23 cellular contexts compared by ENCODE assay signal in genomic region chr15:64337761-64338160, GRCh38. TPM values are rescaled to one million over a fixed set of nuclear protein-coding genes. Genes with fewer than 3 reads are reported as not detected.
A peak's percentile ranks its signal among the peaks of the same experiment; 100 is the strongest.
DNase-seq lines count a peak whose midpoint lies in the region; ATAC-seq and TF ChIP-seq lines count a peak whose summit lies in the region.
"Had no signal": no experiment of that assay in that cellular context is flagged by ENCODE, and none has a peak within 500 bp of the region (broad histone marks: within the 10 kb centered on the region; RNA-seq: fewer than 3 reads in every experiment).

No MANE protein-coding gene starts in this region.

- no peak overlapping the region for H2AFZ ChIP-seq in IMR-90 (replicated peaks; ENCODE audit: low read length, poor library complexity)

- H3K4me3 Mint-ChIP-seq in T-helper 1 cell treated with Interleukin-12 subunit alpha and Interleukin-12 subunit beta and Interleukin-4 antibody, amounts not matched to agents 30 μg/mL and 1 μg/mL, for 36 hours: no peak overlapping the region
- H3K4me3 Mint-ChIP-seq in naive thymus-derived CD4-positive, alpha-beta T cell: no peak overlapping the region

- H2BK5ac ChIP-seq in IMR-90 (ENCODE audit: low read depth, low read length, poor library complexity, severe bottlenecking): no peak overlapping the region

- H3K9ac ChIP-seq in IMR-90 (ENCODE audit: low read depth, low read length): no peak overlapping the region

- intact Hi-C loops in IMR-90 (cut with micrococcal nuclease): no loop called here
- intact Hi-C loops in naive thymus-derived CD4-positive, alpha-beta T cell (cut with micrococcal nuclease): no loop called here
- intact Hi-C loops in sciatic nerve (cut with DNase I): no loop called here
- intact Hi-C loops in breast epithelium (cut with DNase I; ENCODE audit: low total_unique reads): no loop called here

- H3K27me3 Mint-ChIP-seq in T-helper 1 cell treated with Interleukin-12 subunit alpha and Interleukin-12 subunit beta and Interleukin-4 antibody, amounts not matched to agents 30 μg/mL and 1 μg/mL, for 36 hours (ENCODE audit: low read depth): no peaks in the 10 kb centered on the region
- no peaks in the 10 kb centered on the region for H3K27me3 Mint-ChIP-seq in naive thymus-derived CD4-positive, alpha-beta T cell

- CTCF ChIA-PET in IMR-90 (lab: Yijun Ruan, JAX): interaction anchor here (0.5 kb wide), 1 partner anchor 21 kb away, joined by 3 read pairs; no protein-coding TSS in a partner anchor
- CTCF ChIA-PET in naive thymus-derived CD4-positive, alpha-beta T cell (lab: Charles Lee): interaction anchor here (0.6 kb wide), 1 partner anchor 391 kb away, joined by 5 read pairs; no protein-coding TSS in a partner anchor

- H4K91ac ChIP-seq in IMR-90 (ENCODE audit: insufficient read depth, low read depth, low read length): no peak overlapping the region

- no peak overlapping the region for H2AK5ac ChIP-seq in IMR-90 (ENCODE audit: low read depth, low read length)

- dilution Hi-C loops in IMR-90 (cut with HindIII; ENCODE audit: low sequenced_read_pairs, unreplicated experiment): no loop called here

- no peak overlapping the region for H3K56ac ChIP-seq in IMR-90 (ENCODE audit: extremely low read depth, insufficient read depth, low read length)

- H3K9me3 Mint-ChIP-seq in T-helper 1 cell treated with Interleukin-12 subunit alpha and Interleukin-12 subunit beta and Interleukin-4 antibody, amounts not matched to agents 30 μg/mL and 1 μg/mL, for 36 hours: no peaks in the 10 kb centered on the region
- no peaks in the 10 kb centered on the region for H3K9me3 Mint-ChIP-seq in naive thymus-derived CD4-positive, alpha-beta T cell

- peak overlapping the region; percentile 18; the same call in 1 of the 2 replicates for H3K4me2 ChIP-seq in IMR-90 (ENCODE audit: low read depth, low read length)

- H2AK9ac ChIP-seq in IMR-90 (replicated peaks; ENCODE audit: low read depth, low read length, poor library complexity): no peak overlapping the region

- TF ChIP-seq POLR2A in IMR-90 (IDR thresholded peaks at IDR 0.05; ENCODE audit: low read depth, low read length) (no peak), breast epithelium (IDR thresholded peaks at IDR 0.05) (no peak)

- no peak overlapping the region for H3K4ac ChIP-seq in IMR-90 (ENCODE audit: low read depth, low read length)

- peaks cover 2% of the 10 kb centered on the region; the same call in 1 of the 2 replicates for H3K4me1 ChIP-seq in IMR-90 (ENCODE audit: control insufficient read depth, insufficient read depth, low read length)
- peaks cover 4 to 14% of the 10 kb centered on the region in 2 donors for H3K4me1 ChIP-seq in naive thymus-derived CD4-positive, alpha-beta T cell (ENCODE audit: control insufficient read depth in 2 of 2, insufficient read depth in 2 of 2, low read length in 2 of 2)
- H3K4me1 ChIP-seq in breast epithelium: no peaks in the 10 kb centered on the region

- H3K4me3 ChIP-seq in IMR-90 (ENCODE audit: insufficient read depth, low read depth, low read length) (no peak overlapping the region), breast epithelium (no peak overlapping the region)
- H3K4me3 ChIP-seq in naive thymus-derived CD4-positive, alpha-beta T cell (ENCODE audit: low read length): no peak overlapping the region

- peaks cover 25% of the 10 kb centered on the region for H3K4me1 Mint-ChIP-seq in T-helper 1 cell treated with Interleukin-12 subunit alpha and Interleukin-12 subunit beta and Interleukin-4 antibody, amounts not matched to agents 30 μg/mL and 1 μg/mL, for 36 hours (ENCODE audit: low read depth)
- peaks cover 6 to 45% (median 29%) of the 10 kb centered on the region in 7 donors for H3K4me1 Mint-ChIP-seq in naive thymus-derived CD4-positive, alpha-beta T cell

- no peak for DNase-seq in T-helper 1 cell
- DNase-seq in IMR-90: peak; percentile 82
- DNase-seq in dermis microvascular lymphatic vessel endothelial cell (ENCODE audit: low read depth in 2 of 2): peak; percentile 59 to 92
- no peak for DNase-seq in naive thymus-derived CD4-positive, alpha-beta T cell
- no peak for DNase-seq in sciatic nerve (ENCODE audit: low spot score)
- DNase-seq in anterior cingulate cortex (lab: John Stamatoyannopoulos, UW): no peak
- DNase-seq in breast epithelium (ENCODE audit: low spot score in 2 of 2): no peak
- DNase-seq: ACHN, C1 segment of cervical spinal cord, DMS53, GDM1, H7, Karpas-422, MV-4-11, NCI-H1105 treated with DMSO at 0.1 percent for 48 hours, NCI-H2081, NCI-H2171 treated with DMSO at 0.1 percent for 48 hours, NCI-H524 treated with DMSO at 0.1 percent for 48 hours, NCI-H82, SIG-M5 had no signal

- H3K23ac ChIP-seq in IMR-90 (ENCODE audit: low read depth, low read length): no peak overlapping the region

- no CpG with 5 or more reads among the region's 2 CpGs for WGBS in IMR-90 (ENCODE audit: extremely low coverage in 2 of 2, insufficient read length in 1 of 2), 2 experiments

- no peak for TF ChIP-seq CTCF in IMR-90 (conservative IDR thresholded peaks at IDR 0.05; ENCODE audit: low read depth, low read length)
- no peak for TF ChIP-seq CTCF in breast epithelium (IDR thresholded peaks at IDR 0.05)

- H3K27ac ChIP-seq in IMR-90 (ENCODE audit: insufficient read depth, low read length) (no peak overlapping the region), breast epithelium (no peak overlapping the region)
- H3K27ac ChIP-seq in naive thymus-derived CD4-positive, alpha-beta T cell (ENCODE audit: low read depth, low read length): no peak overlapping the region
- H3K27ac ChIP-seq: 22Rv1 had no signal

- H3K36me3 ChIP-seq in IMR-90 (ENCODE audit: control insufficient read depth, insufficient read depth, low read length) (no peaks in the 10 kb centered on the region; the same call in 1 of the 2 replicates), breast epithelium (no peaks in the 10 kb centered on the region)
- peaks cover 0 to 11% (median 0%) of the 10 kb centered on the region in 3 experiments for H3K36me3 ChIP-seq in naive thymus-derived CD4-positive, alpha-beta T cell (ENCODE audit: control insufficient read depth in 2 of 3, insufficient read depth in 3 of 3, low read length in 3 of 3)

- POLR2A ChIA-PET in IMR-90 (lab: Charles Lee; ENCODE audit: unreplicated experiment): interaction anchor here (0.5 to 0.6 kb wide), 2 partner anchors 141 to 152 kb away, joined by 5 to 7 read pairs; no protein-coding TSS in a partner anchor
- POLR2A ChIA-PET in naive thymus-derived CD4-positive, alpha-beta T cell (lab: Charles Lee): interaction anchor here (1.1 kb wide), 1 partner anchor 12 kb away, joined by 3 read pairs; no protein-coding TSS in a partner anchor

- H2BK120ac ChIP-seq in IMR-90 (ENCODE audit: low read depth, low read length): no peak overlapping the region

- peaks cover 12% of the 10 kb centered on the region for H3K36me3 Mint-ChIP-seq in T-helper 1 cell treated with Interleukin-12 subunit alpha and Interleukin-12 subunit beta and Interleukin-4 antibody, amounts not matched to agents 30 μg/mL and 1 μg/mL, for 36 hours (ENCODE audit: low read depth)
- peaks cover 0 to 19% (median 6%) of the 10 kb centered on the region in 5 donors for H3K36me3 Mint-ChIP-seq in naive thymus-derived CD4-positive, alpha-beta T cell

- in situ Hi-C loops in IMR-90 (cut with MboI; ENCODE audit: low sequenced_read_pairs): no loop called here

- H3K18ac ChIP-seq in IMR-90 (ENCODE audit: low read depth, low read length): no peak overlapping the region

- no TSS peak for BruUV-seq in IMR-90 (replicated peaks; lab: Mats Ljungman, UMichigan)

- no peak overlapping the region for H2BK15ac ChIP-seq in IMR-90 (ENCODE audit: low read depth, low read length)

- peaks cover 15% of the 10 kb centered on the region; the same call in 1 of the 2 replicates for H4K20me1 ChIP-seq in IMR-90 (ENCODE audit: insufficient read depth, low read length)

- H3K79me1 ChIP-seq in IMR-90 (ENCODE audit: low read depth in 1 of 2, low read length in 2 of 2): peaks cover 39 to 70% of the 10 kb centered on the region in 2 experiments

- H3K27me3 ChIP-seq in IMR-90 (ENCODE audit: control insufficient read depth, insufficient read depth, low read length) (no peaks in the 10 kb centered on the region), breast epithelium (no peaks in the 10 kb centered on the region)
- no peaks in the 10 kb centered on the region for H3K27me3 ChIP-seq in naive thymus-derived CD4-positive, alpha-beta T cell (ENCODE audit: control insufficient read depth in 2 of 2, insufficient read depth in 2 of 2, low read length in 2 of 2)

- peak; percentile 62 for ATAC-seq in IMR-90 (ENCODE audit: low read depth)
- no peak for ATAC-seq in naive thymus-derived CD4-positive, alpha-beta T cell
- ATAC-seq in sciatic nerve: no peak
- ATAC-seq: Panc1 had no signal

- peak overlapping the region; percentile 5 for H3K27ac Mint-ChIP-seq in T-helper 1 cell treated with Interleukin-12 subunit alpha and Interleukin-12 subunit beta and Interleukin-4 antibody, amounts not matched to agents 30 μg/mL and 1 μg/mL, for 36 hours
- H3K27ac Mint-ChIP-seq in naive thymus-derived CD4-positive, alpha-beta T cell: peak overlapping the region in 6 of 9 donors; percentile 4 to 77 (median 36)

- TF ChIP-seq RAD21 in IMR-90 (IDR thresholded peaks at IDR 0.05; ENCODE audit: low read length): no peak

- no peak overlapping the region for H4K8ac ChIP-seq in IMR-90 (ENCODE audit: low read depth in 2 of 2, low read length in 2 of 2)

- H3K9me3 ChIP-seq in IMR-90 (ENCODE audit: control insufficient read depth, insufficient read depth, low read length) (no peaks in the 10 kb centered on the region), breast epithelium (no peaks in the 10 kb centered on the region)
- H3K9me3 ChIP-seq in naive thymus-derived CD4-positive, alpha-beta T cell (ENCODE audit: control insufficient read depth in 2 of 3, low read length in 3 of 3): no peaks in the 10 kb centered on the region

- peaks cover 6% of the 10 kb centered on the region; the same call in 1 of the 2 replicates for H3K9me1 ChIP-seq in IMR-90 (ENCODE audit: insufficient read depth, low read length)

- no peak overlapping the region for H4K5ac ChIP-seq in IMR-90 (ENCODE audit: low read depth, low read length)

- no peak overlapping the region for H3K14ac ChIP-seq in IMR-90 (replicated peaks; ENCODE audit: low read depth, low read length)

- no peak overlapping the region for H2BK20ac ChIP-seq in IMR-90 (ENCODE audit: low read depth, low read length)

RNA-seq across cellular contexts. Expression of gene CSNK1G1, which starts 18.2 kb away (rescaled TPM):
- total RNA-seq in IMR-90 (2012; rRNA removed) (26.7 and 29.4 TPM in 2 replicates), dermis microvascular lymphatic vessel endothelial cell (17.1 and 19.7 TPM in 2 replicates), sciatic nerve (24.0 TPM), breast epithelium (10 to 100 TPM; 12.6 to 37.7 (median 31.2) TPM)
- 6.7 and 7.4 TPM in 2 replicates for polyA plus RNA-seq in IMR-90 (2012; rRNA removed)
- polyA plus RNA-seq in IMR-90 (2012; cell fraction: cytosol; rRNA removed): 2.2 and 2.4 TPM in 2 replicates
- polyA plus RNA-seq in IMR-90 (2012; cell fraction: nucleus; rRNA removed; ENCODE audit: low replicate concordance): 2.9 and 14.9 TPM in 2 replicates
- total RNA-seq in naive thymus-derived CD4-positive, alpha-beta T cell: 10 to 100 TPM; 19.7 to 31.4 (median 26.5) TPM
- polyA plus RNA-seq in naive thymus-derived CD4-positive, alpha-beta T cell: 10 to 100 TPM; 18.2 to 19.4 TPM

RNA-seq across cellular contexts. Expression of gene PCLAF, which starts 43.5 kb away (rescaled TPM):
- total RNA-seq in IMR-90 (2012; rRNA removed) (12.9 and 34.2 TPM in 2 replicates), dermis microvascular lymphatic vessel endothelial cell (15.7 and 37.5 TPM in 2 replicates), sciatic nerve (not detected), breast epithelium (under 1 TPM; 0.48 to 0.66 (median 0.59) TPM)
- polyA plus RNA-seq in IMR-90 (2012; rRNA removed): 57.3 and 60.5 TPM in 2 replicates
- polyA plus RNA-seq in IMR-90 (2012; cell fraction: cytosol; rRNA removed): 8.3 and 14.6 TPM in 2 replicates
- 3.0 and 12.8 TPM in 2 replicates for polyA plus RNA-seq in IMR-90 (2012; cell fraction: nucleus; rRNA removed; ENCODE audit: low replicate concordance)
- total RNA-seq in naive thymus-derived CD4-positive, alpha-beta T cell: 10 to 100 TPM in 1 of 5 experiments, 1 to 10 TPM in 3, under 1 TPM in 1; 0.85 to 58.7 (median 1.2) TPM
- polyA plus RNA-seq in naive thymus-derived CD4-positive, alpha-beta T cell: not detected

RNA-seq across cellular contexts. Expression of gene TRIP4, which starts 49.9 kb away (rescaled TPM):
- total RNA-seq in IMR-90 (2012; rRNA removed) (13.1 and 13.9 TPM in 2 replicates), dermis microvascular lymphatic vessel endothelial cell (8.6 and 10.9 TPM in 2 replicates), sciatic nerve (25.9 TPM), breast epithelium (10 to 100 TPM; 11.8 to 17.1 (median 16.1) TPM)
- polyA plus RNA-seq in IMR-90 (2012; rRNA removed): 15.6 and 19.4 TPM in 2 replicates
- polyA plus RNA-seq in IMR-90 (2012; cell fraction: cytosol; rRNA removed): 5.1 and 8.0 TPM in 2 replicates
- 2.6 and 16.5 TPM in 2 replicates for polyA plus RNA-seq in IMR-90 (2012; cell fraction: nucleus; rRNA removed; ENCODE audit: low replicate concordance)
- total RNA-seq in naive thymus-derived CD4-positive, alpha-beta T cell: 10 to 100 TPM; 16.5 to 29.3 (median 25.4) TPM
- 10 to 100 TPM; 31.4 to 31.5 TPM for polyA plus RNA-seq in naive thymus-derived CD4-positive, alpha-beta T cell

Comparison
In these comparisons a context has a peak if more than half of its experiments do, and no peak if none do; other contexts are left out.
1. DNase-seq: peak in IMR-90 (single experiment) and dermis microvascular lymphatic vessel endothelial cell (2 of 2); none in T-helper 1 cell (0 of 5), naive thymus-derived CD4-positive, alpha-beta T cell (0 of 9), sciatic nerve (single experiment), anterior cingulate cortex (0 of 58) and breast epithelium (0 of 2).